In the genomic region with DNA sequence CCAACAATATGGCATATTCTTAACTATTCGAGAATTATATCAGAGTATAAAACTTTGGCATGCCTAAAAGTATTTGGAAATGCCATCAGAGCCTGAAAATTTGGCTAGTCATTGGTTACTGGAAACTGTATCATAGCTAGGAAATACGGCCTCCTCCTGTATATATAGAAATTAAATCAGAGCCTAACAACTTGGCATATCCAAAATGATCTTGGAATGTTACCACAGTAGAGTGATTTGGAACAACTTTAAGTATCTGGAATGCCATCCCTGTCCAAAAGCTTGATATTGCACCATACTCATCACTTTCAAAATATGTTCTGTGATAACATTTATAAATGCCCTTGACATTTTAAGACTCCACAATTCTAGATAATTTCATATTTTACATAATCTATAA, we compare ENCODE assay signal across 1 cellular context.
TF ChIP-seq lines count a peak whose summit lies in the region.

No MANE protein-coding gene starts in this region.

TF ChIP-seq in H1, 55 proteins besides CTCF, POLR2A, EP300 and RAD21:
- no peak for TF ChIP-seq YY1 (IDR thresholded peaks at IDR 0.05; ENCODE audit: low read depth, low read length)
- TF ChIP-seq CHD2 (IDR thresholded peaks at IDR 0.05; ENCODE audit: low read length), result no peak
- no peak for TF ChIP-seq HDAC2 (IDR thresholded peaks at IDR 0.05; ENCODE audit: borderline replicate concordance in 1 of 2, low read depth in 2 of 2, low read length in 2 of 2)
- TF ChIP-seq RXRA (IDR thresholded peaks at IDR 0.05; ENCODE audit: insufficient read depth, low read depth, low read length), result no peak
- TF ChIP-seq NANOG (IDR thresholded peaks at IDR 0.05; ENCODE audit: insufficient read depth, low read depth, low read length, poor library complexity, severe bottlenecking), result no peak
- no peak for TF ChIP-seq CBX8 (IDR thresholded peaks at IDR 0.05; ENCODE audit: borderline replicate concordance, low read depth, low read length)
- TF ChIP-seq ZNF274 (IDR thresholded peaks at IDR 0.05; ENCODE audit: borderline replicate concordance, extremely low read depth, low read length), result no peak
- no peak for TF ChIP-seq TAF7 (optimal IDR thresholded peaks at IDR 0.05; ENCODE audit: borderline replicate concordance, low read depth, low read length)
- TF ChIP-seq BCL11A (IDR thresholded peaks at IDR 0.05; ENCODE audit: low read depth in 2 of 2, low read length in 2 of 2), result no peak
- TF ChIP-seq, protein P1, sequence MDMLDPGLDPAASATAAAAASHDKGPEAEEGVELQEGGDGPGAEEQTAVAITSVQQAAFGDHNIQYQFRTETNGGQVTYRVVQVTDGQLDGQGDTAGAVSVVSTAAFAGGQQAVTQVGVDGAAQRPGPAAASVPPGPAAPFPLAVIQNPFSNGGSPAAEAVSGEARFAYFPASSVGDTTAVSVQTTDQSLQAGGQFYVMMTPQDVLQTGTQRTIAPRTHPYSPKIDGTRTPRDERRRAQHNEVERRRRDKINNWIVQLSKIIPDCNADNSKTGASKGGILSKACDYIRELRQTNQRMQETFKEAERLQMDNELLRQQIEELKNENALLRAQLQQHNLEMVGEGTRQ (IDR thresholded peaks at IDR 0.05; ENCODE audit: low read length), result no peak
- no peak for TF ChIP-seq KDM1A (IDR thresholded peaks at IDR 0.05; ENCODE audit: borderline replicate concordance, low read length)
- TF ChIP-seq SUZ12 (IDR thresholded peaks at IDR 0.05; ENCODE audit: low read length), result no peak
- no peak for TF ChIP-seq RFX5 (IDR thresholded peaks at IDR 0.05; ENCODE audit: borderline replicate concordance, low read depth, low read length)
- TF ChIP-seq POU5F1 (IDR thresholded peaks at IDR 0.05; ENCODE audit: low read depth, low read length), result no peak
- TF ChIP-seq, protein P2, sequence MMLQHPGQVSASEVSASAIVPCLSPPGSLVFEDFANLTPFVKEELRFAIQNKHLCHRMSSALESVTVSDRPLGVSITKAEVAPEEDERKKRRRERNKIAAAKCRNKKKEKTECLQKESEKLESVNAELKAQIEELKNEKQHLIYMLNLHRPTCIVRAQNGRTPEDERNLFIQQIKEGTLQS (IDR thresholded peaks at IDR 0.05; ENCODE audit: insufficient read depth, low read depth, low read length), result no peak
- no peak for TF ChIP-seq TEAD4 (IDR thresholded peaks at IDR 0.05; ENCODE audit: low read depth, low read length)
